15 cellular contexts compared by ENCODE assay signal in genomic region chr3:107604057-107604802, GRCh38.
A peak's percentile ranks its signal among the peaks of the same experiment; 100 is the strongest.
DNase-seq lines count a peak whose midpoint lies in the region; ATAC-seq and TF ChIP-seq lines count a peak whose summit lies in the region.
"Had no signal": no experiment of that assay in that cellular context is flagged by ENCODE, and none has a peak within 500 bp of the region (broad histone marks: within the 10 kb centered on the region; RNA-seq: fewer than 3 reads in every experiment).

No MANE protein-coding gene starts in this region.

- H3K27me3 Mint-ChIP-seq in activated naive CD4-positive, alpha-beta T cell treated with anti-CD3 and anti-CD28 coated beads, Interleukin-2, amount 50 U/mL, for 24 hours, result no peaks in the 10 kb centered on the region
- no peaks in the 10 kb centered on the region for H3K27me3 Mint-ChIP-seq in activated naive CD4-positive, alpha-beta T cell treated with anti-CD3 and anti-CD28 coated beads, Interleukin-2, amount 10 ng/mL, durations not matched to agents 7 days and 5 days

- 85 to 92% (median 91%) methylated on average over 7 of the region's 7 CpGs for WGBS in spleen, 5 donors

- H3K27ac Mint-ChIP-seq in activated naive CD4-positive, alpha-beta T cell treated with anti-CD3 and anti-CD28 coated beads, Interleukin-2, amount 50 U/mL, for 24 hours, result peak overlapping the region; percentile 35
- no peak overlapping the region for H3K27ac Mint-ChIP-seq in activated naive CD4-positive, alpha-beta T cell treated with anti-CD3 and anti-CD28 coated beads, Interleukin-2, amount 10 ng/mL, durations not matched to agents 7 days and 5 days

- H3K27ac ChIP-seq in spleen, result peak overlapping the region in 6 of 8 donors; percentile 10 to 36 (median 24)

- H3K36me3 ChIP-seq in spleen, result peaks cover 0 to 8% (median 0%) of the 10 kb centered on the region in 6 donors

- no peaks in the 10 kb centered on the region for H3K27me3 ChIP-seq in spleen (replicated peaks in 1 of 7)

- peak; percentile 75 to 87 for ATAC-seq in left cardiac atrium

- no peak overlapping the region for H3K4me3 Mint-ChIP-seq in activated naive CD4-positive, alpha-beta T cell treated with anti-CD3 and anti-CD28 coated beads, Interleukin-2, amount 50 U/mL, for 24 hours
- H3K4me3 Mint-ChIP-seq in activated naive CD4-positive, alpha-beta T cell treated with anti-CD3 and anti-CD28 coated beads, Interleukin-2, amount 10 ng/mL, durations not matched to agents 7 days and 5 days, result no peak overlapping the region

- H3K4me1 Mint-ChIP-seq in activated naive CD4-positive, alpha-beta T cell treated with anti-CD3 and anti-CD28 coated beads, Interleukin-2, amount 50 U/mL, for 24 hours, result peaks cover 66% of the 10 kb centered on the region
- peaks cover 28% of the 10 kb centered on the region for H3K4me1 Mint-ChIP-seq in activated naive CD4-positive, alpha-beta T cell treated with anti-CD3 and anti-CD28 coated beads, Interleukin-2, amount 10 ng/mL, durations not matched to agents 7 days and 5 days

- TF ChIP-seq CTCF in spleen (IDR thresholded peaks at IDR 0.05 in 8 of 11, conservative IDR thresholded peaks at IDR 0.05 in 3 of 11), result no peak

- intact Hi-C loops in left cardiac atrium (cut with DNase I), result loop anchor here in 1 of 2 donors (5.0 kb wide), 1 partner anchor 923 kb away; no protein-coding TSS in a partner anchor
- intact Hi-C loops in spleen (cut with DNase I; ENCODE audit: low total_unique reads), result no loop called here

- H3K9me3 ChIP-seq in spleen, result peaks cover 0 to 14% (median 9%) of the 10 kb centered on the region in 8 donors

- H3K4me1 ChIP-seq in spleen, result peaks cover 0 to 53% (median 26%) of the 10 kb centered on the region in 6 donors

- H3K9me3 Mint-ChIP-seq in activated naive CD4-positive, alpha-beta T cell treated with anti-CD3 and anti-CD28 coated beads, Interleukin-2, amount 50 U/mL, for 24 hours, result peaks cover 17% of the 10 kb centered on the region
- H3K9me3 Mint-ChIP-seq in activated naive CD4-positive, alpha-beta T cell treated with anti-CD3 and anti-CD28 coated beads, Interleukin-2, amount 10 ng/mL, durations not matched to agents 7 days and 5 days, result peaks cover 2% of the 10 kb centered on the region

- no peak for TF ChIP-seq POLR2A in spleen (IDR thresholded peaks at IDR 0.05)

- no peak for DNase-seq in activated naive CD4-positive, alpha-beta T cell treated with anti-CD3 and anti-CD28 coated beads, Interleukin-2, amount 10 ng/mL, durations not matched to agents 7 days and 5 days
- DNase-seq in amniotic epithelial cell (ENCODE audit: low read depth) (peak; percentile 19), left cardiac atrium (no peak), spleen (no peak), T-helper 2 cell (no peak), NCI-H510A (lab: John Stamatoyannopoulos, UW) (no peak)
- no peak for DNase-seq in activated CD8-positive, alpha-beta memory T cell treated with anti-CD3 and anti-CD28 coated beads for 24 hours
- DNase-seq: ACHN; activated T-cell treated with anti-CD3 and anti-CD28 coated beads for 4 hours; DMS 273 treated with DMSO at 0.1 percent for 48 hours; KG1; NCI-H2029; stimulated activated CD8-positive, alpha-beta memory T cell treated with anti-CD3 and anti-CD28 coated beads, Interleukin-4, amount 100 ng/mL, for 48 hours had no signal

- H3K4me3 ChIP-seq in spleen, result no peak overlapping the region
- H3K4me3 ChIP-seq: lung had no signal

- CTCF ChIA-PET in activated naive CD4-positive, alpha-beta T cell treated with anti-CD3 and anti-CD28 coated beads, Interleukin-2, amount 10 ng/mL, durations not matched to agents 7 days and 5 days (lab: Charles Lee), result interaction anchor here (1.0 kb wide), 1 partner anchor 333 kb away, joined by 3 read pairs; no protein-coding TSS in a partner anchor

- H3K36me3 Mint-ChIP-seq in activated naive CD4-positive, alpha-beta T cell treated with anti-CD3 and anti-CD28 coated beads, Interleukin-2, amount 50 U/mL, for 24 hours, result peaks cover 27% of the 10 kb centered on the region
- peaks cover 9% of the 10 kb centered on the region for H3K36me3 Mint-ChIP-seq in activated naive CD4-positive, alpha-beta T cell treated with anti-CD3 and anti-CD28 coated beads, Interleukin-2, amount 10 ng/mL, durations not matched to agents 7 days and 5 days
